ENCODE assay signal across 10 cellular contexts in genomic region chr15:76346666-76347506, GRCh38. TPM values are rescaled to one million over a fixed set of nuclear protein-coding genes. Genes with fewer than 3 reads are reported as not detected.
DNase-seq lines count a peak whose midpoint lies in the region; ATAC-seq and TF ChIP-seq lines count a peak whose summit lies in the region.
"Had no signal": no experiment of that assay in that cellular context is flagged by ENCODE, and none has a peak within 500 bp of the region (broad histone marks: within the 10 kb centered on the region; RNA-seq: fewer than 3 reads in every experiment).

No MANE protein-coding gene starts in this region.

- TF ChIP-seq CTCF in GM23338 (conservative IDR thresholded peaks at IDR 0.05; ENCODE audit: low read depth in 2 of 2), result no peak

- no peaks in the 10 kb centered on the region for H3K9me2 ChIP-seq in GM23338 (ENCODE audit: insufficient read depth)

- peaks cover 4% of the 10 kb centered on the region; the same call in 2 of the 3 replicates for H3K9me3 Mint-ChIP-seq in GM23338
- H3K9me3 Mint-ChIP-seq in activated CD8-positive, alpha-beta T cell treated with anti-CD3 and anti-CD28 coated beads, Interleukin-2, amount 10 ng/mL, durations not matched to agents 7 days and 5 days (ENCODE audit: insufficient read depth), result no peaks in the 10 kb centered on the region
- no peaks in the 10 kb centered on the region for H3K9me3 Mint-ChIP-seq in stimulated activated naive B cell treated with anti-CD40 and anti-IgM and Interleukin-4, amounts not matched to agents 10 μg/mL and 1 μg/mL and 100 μg/mL, for 72 hours
- H3K9me3 Mint-ChIP-seq: central memory CD8-positive, alpha-beta T cell had no signal

- peaks cover 21% of the 10 kb centered on the region for H3K4me1 Mint-ChIP-seq in GM23338
- H3K4me1 Mint-ChIP-seq in activated CD8-positive, alpha-beta T cell treated with anti-CD3 and anti-CD28 coated beads, Interleukin-2, amount 10 ng/mL, durations not matched to agents 7 days and 5 days (ENCODE audit: low read depth), result peaks cover 22% of the 10 kb centered on the region
- H3K4me1 Mint-ChIP-seq in stimulated activated naive B cell treated with anti-CD40 and anti-IgM and Interleukin-4, amounts not matched to agents 10 μg/mL and 1 μg/mL and 100 μg/mL, for 72 hours, result peaks cover 8 to 31% of the 10 kb centered on the region in 2 donors

- H3K27ac ChIP-seq in GM23338 (ENCODE audit: low read depth), result no peak overlapping the region

- no peak overlapping the region for H3K27ac Mint-ChIP-seq in GM23338
- H3K27ac Mint-ChIP-seq in activated CD8-positive, alpha-beta T cell treated with anti-CD3 and anti-CD28 coated beads, Interleukin-2, amount 10 ng/mL, durations not matched to agents 7 days and 5 days, result no peak overlapping the region
- H3K27ac Mint-ChIP-seq in stimulated activated naive B cell treated with anti-CD40 and anti-IgM and Interleukin-4, amounts not matched to agents 10 μg/mL and 1 μg/mL and 100 μg/mL, for 72 hours, result peak overlapping the region; percentile 59

- H3F3A ChIP-seq in GM23338 (replicated peaks; ENCODE audit: low read depth), result peaks cover 4% of the 10 kb centered on the region; the same call in 1 of the 2 replicates

- H3K4me3 Mint-ChIP-seq in GM23338, result peak overlapping the region; percentile 71
- peak overlapping the region; percentile 28 for H3K4me3 Mint-ChIP-seq in activated CD8-positive, alpha-beta T cell treated with anti-CD3 and anti-CD28 coated beads, Interleukin-2, amount 10 ng/mL, durations not matched to agents 7 days and 5 days
- peak overlapping the region; percentile 77 to 82 for H3K4me3 Mint-ChIP-seq in stimulated activated naive B cell treated with anti-CD40 and anti-IgM and Interleukin-4, amounts not matched to agents 10 μg/mL and 1 μg/mL and 100 μg/mL, for 72 hours

- peak overlapping the region; percentile 91 for H3K4me2 ChIP-seq in GM23338

- CTCF ChIA-PET in activated CD8-positive, alpha-beta T cell treated with anti-CD3 and anti-CD28 coated beads, Interleukin-2, amount 10 ng/mL, durations not matched to agents 7 days and 5 days (lab: Charles Lee), result no interaction called here

- H2AFZ ChIP-seq in GM23338, result peak overlapping the region; percentile 72

- DNase-seq in GM23338 (ENCODE audit: low spot score), result peak; percentile 62
- no peak for DNase-seq in activated CD8-positive, alpha-beta T cell treated with anti-CD3 and anti-CD28 coated beads, Interleukin-2, amount 10 ng/mL, durations not matched to agents 7 days and 5 days
- peak; percentile 23 for DNase-seq in iPS-NIHi7 (ENCODE audit: extremely low spot score)
- no peak for DNase-seq in stimulated activated naive B cell treated with anti-CD40 and anti-IgM and Interleukin-4, amounts not matched to agents 10 μg/mL and 1 μg/mL and 100 μg/mL, for 72 hours
- no peak for DNase-seq in D341Med (ENCODE audit: low spot score)
- DNase-seq in cerebellar cortex (ENCODE audit: low spot score), result no peak
- no peak for DNase-seq in central memory CD4-positive, alpha-beta T cell
- DNase-seq: stimulated activated naive CD4-positive, alpha-beta T cell treated with Interleukin-2 at 50 U/mL for 16 hours had no signal

- no peaks in the 10 kb centered on the region for H3K79me2 ChIP-seq in GM23338 (replicated peaks; ENCODE audit: insufficient read depth)

- POLR2A ChIA-PET in activated CD8-positive, alpha-beta T cell treated with anti-CD3 and anti-CD28 coated beads, Interleukin-2, amount 10 ng/mL, durations not matched to agents 7 days and 5 days (lab: Charles Lee), result no interaction called here

- H3K36me3 ChIP-seq in GM23338 (ENCODE audit: insufficient read depth), result no peaks in the 10 kb centered on the region

- H3K27me3 Mint-ChIP-seq in GM23338 (ENCODE audit: insufficient read depth, low read depth, poor library complexity), result peaks cover 71% of the 10 kb centered on the region
- H3K27me3 Mint-ChIP-seq in activated CD8-positive, alpha-beta T cell treated with anti-CD3 and anti-CD28 coated beads, Interleukin-2, amount 10 ng/mL, durations not matched to agents 7 days and 5 days (ENCODE audit: low read depth), result peaks cover 48% of the 10 kb centered on the region
- peaks cover 29 to 49% of the 10 kb centered on the region in 2 donors for H3K27me3 Mint-ChIP-seq in stimulated activated naive B cell treated with anti-CD40 and anti-IgM and Interleukin-4, amounts not matched to agents 10 μg/mL and 1 μg/mL and 100 μg/mL, for 72 hours

- H3K27me3 ChIP-seq in GM23338 (ENCODE audit: insufficient read depth), result peaks cover 92% of the 10 kb centered on the region

- H3K4me3 ChIP-seq in GM23338, result peak overlapping the region; percentile 68

- H4K20me1 ChIP-seq in GM23338 (replicated peaks; ENCODE audit: insufficient read depth), result peaks cover 28% of the 10 kb centered on the region

- ATAC-seq in GM23338, result peak; percentile 33
- ATAC-seq in activated CD8-positive, alpha-beta T cell treated with anti-CD3 and anti-CD28 coated beads, Interleukin-2, amount 10 ng/mL, durations not matched to agents 7 days and 5 days, result peak; percentile 42
- ATAC-seq in stimulated activated naive B cell treated with anti-CD40 and anti-IgM and Interleukin-4, amounts not matched to agents 10 μg/mL and 1 μg/mL and 100 μg/mL, for 72 hours (replicated peaks), result peak in 1 of 2 donors; percentile 11
- ATAC-seq in GM19328 (IDR thresholded peaks at IDR 0.05; ENCODE audit: unreplicated experiment), result no peak

- no peaks in the 10 kb centered on the region; the same call in 2 of the 3 replicates for H3K36me3 Mint-ChIP-seq in GM23338 (ENCODE audit: low read depth)
- H3K36me3 Mint-ChIP-seq in activated CD8-positive, alpha-beta T cell treated with anti-CD3 and anti-CD28 coated beads, Interleukin-2, amount 10 ng/mL, durations not matched to agents 7 days and 5 days (ENCODE audit: low read depth), result peaks cover 7% of the 10 kb centered on the region
- peaks cover 5 to 9% of the 10 kb centered on the region in 2 donors for H3K36me3 Mint-ChIP-seq in stimulated activated naive B cell treated with anti-CD40 and anti-IgM and Interleukin-4, amounts not matched to agents 10 μg/mL and 1 μg/mL and 100 μg/mL, for 72 hours

- peaks cover 31% of the 10 kb centered on the region for H3K4me1 ChIP-seq in GM23338 (ENCODE audit: insufficient read depth)

TF ChIP-seq in GM23338, 12 proteins besides CTCF, POLR2A, EP300 and RAD21:
- TF ChIP-seq ZNF114 (CRISPR knock-in tag; IDR thresholded peaks at IDR 0.05), result no peak
- TF ChIP-seq JUNB (IDR thresholded peaks at IDR 0.05; ENCODE audit: unreplicated experiment), result no peak
- TF ChIP-seq EZH2phosphoT487 (IDR thresholded peaks at IDR 0.05; ENCODE audit: unreplicated experiment), result no peak
- TF ChIP-seq STAT1 (IDR thresholded peaks at IDR 0.05; ENCODE audit: unreplicated experiment), result no peak
- TF ChIP-seq NANOG (IDR thresholded peaks at IDR 0.05; ENCODE audit: borderline replicate concordance), result no peak
- peak; percentile 91 for TF ChIP-seq EZH2 (IDR thresholded peaks at IDR 0.05; ENCODE audit: low read depth, unreplicated experiment)

RNA-seq across cellular contexts. Expression of gene ISL2, which starts 10.3 kb away (rescaled TPM):
- 2.2 and 2.7 TPM in 2 replicates for total RNA-seq in GM23338 (2014; rRNA removed; shearing (Covaris generic))
- polyA plus RNA-seq in GM23338 (2016; fragmentation: Nextera tagmentation; extraction: Ambion mirVana), result 0.65 and 1.0 TPM in 2 replicates
- total RNA-seq in activated CD8-positive, alpha-beta T cell treated with anti-CD3 and anti-CD28 coated beads, Interleukin-2, amount 10 ng/mL, durations not matched to agents 7 days and 5 days, result under 1 TPM; 0.32 to 0.37 TPM

RNA-seq across cellular contexts. Expression of gene ETFA, which starts 35.6 kb away (rescaled TPM):
- 52.9 and 62.3 TPM in 2 replicates for total RNA-seq in GM23338 (2014; rRNA removed; shearing (Covaris generic))
- polyA plus RNA-seq in GM23338 (2016; fragmentation: Nextera tagmentation; extraction: Ambion mirVana), result 61.7 and 69.1 TPM in 2 replicates
- 100 to 1,000 TPM; 108 to 111 TPM for total RNA-seq in activated CD8-positive, alpha-beta T cell treated with anti-CD3 and anti-CD28 coated beads, Interleukin-2, amount 10 ng/mL, durations not matched to agents 7 days and 5 days

Comparison
In these comparisons a context has a peak if more than half of its experiments do, and no peak if none do; other contexts are left out.
1. DNase-seq: peak in GM23338 (single experiment) and iPS-NIHi7 (single experiment); none in activated CD8-positive, alpha-beta T cell treated with anti-CD3 and anti-CD28 coated beads, Interleukin-2, amount 10 ng/mL, durations not matched to agents 7 days and 5 days (single experiment), stimulated activated naive B cell treated with anti-CD40 and anti-IgM and Interleukin-4, amounts not matched to agents 10 μg/mL and 1 μg/mL and 100 μg/mL, for 72 hours (single experiment), D341Med (single experiment), cerebellar cortex (single experiment) and central memory CD4-positive, alpha-beta T cell (single experiment).
2. H3K4me3 Mint-ChIP-seq: peak in every context shown above with its lines; median percentile 80 in stimulated activated naive B cell treated with anti-CD40 and anti-IgM and Interleukin-4, amounts not matched to agents 10 μg/mL and 1 μg/mL and 100 μg/mL, for 72 hours; 71 in GM23338; 28 in activated CD8-positive, alpha-beta T cell treated with anti-CD3 and anti-CD28 coated beads, Interleukin-2, amount 10 ng/mL, durations not matched to agents 7 days and 5 days.